Comparison of ENCODE assay signal across 6 cellular contexts in genomic region chr9:137300607-137301085, GRCh38. TPM values are rescaled to one million over a fixed set of nuclear protein-coding genes. Genes with fewer than 3 reads are reported as not detected.
A peak's percentile ranks its signal among the peaks of the same experiment; 100 is the strongest.
DNase-seq lines count a peak whose midpoint lies in the region; ATAC-seq and TF ChIP-seq lines count a peak whose summit lies in the region.

No MANE protein-coding gene starts in this region.

- H3K27ac ChIP-seq in BLaER1 treated with 17β-estradiol and CSF1 and Interleukin-3, amounts not matched to agents 10 nM and 100 nM, result peak overlapping the region in 7 of 11 experiments; percentile 11 to 72 (median 37); a peak in 8 of 22 replicates
- H3K27ac ChIP-seq in Panc1 (ENCODE audit: low read length), result peak overlapping the region; percentile 87; the same call in 1 of the 2 replicates
- H3K27ac ChIP-seq in iPS-20b (ENCODE audit: low read length), result peak overlapping the region; percentile 89
- peak overlapping the region in 1 of 5 donors; percentile 57 for H3K27ac ChIP-seq in adrenal gland

- peak overlapping the region; percentile 54 to 78 (median 66) for H3K4me3 ChIP-seq in BLaER1 treated with 17β-estradiol and CSF1 and Interleukin-3, amounts not matched to agents 10 nM and 100 nM
- H3K4me3 ChIP-seq in Panc1 (ENCODE audit: low read depth in 2 of 2, low read length in 2 of 2), result peak overlapping the region; percentile 54 to 74
- H3K4me3 ChIP-seq in iPS-20b (ENCODE audit: low read length), result peak overlapping the region; percentile 100
- H3K4me3 ChIP-seq in adrenal gland, result peak overlapping the region in 1 of 4 donors; percentile 49

- H3K4me1 ChIP-seq in BLaER1 treated with 17β-estradiol and CSF1 and Interleukin-3, amounts not matched to agents 10 nM and 100 nM, result peaks cover 45 to 85% (median 71%) of the 10 kb centered on the region in 10 experiments
- H3K4me1 ChIP-seq in Panc1 (ENCODE audit: control insufficient read depth, insufficient read depth, low read length) (peaks cover 58% of the 10 kb centered on the region), iPS-20b (ENCODE audit: insufficient read depth, low read length) (peaks cover 34% of the 10 kb centered on the region), adrenal gland (replicated peaks in 1 of 2) (peaks cover 7 to 29% of the 10 kb centered on the region in 2 donors)

- no peak for ATAC-seq in Panc1
- no peak for ATAC-seq in HG03521 (IDR thresholded peaks at IDR 0.05; ENCODE audit: unreplicated experiment)

- POLR2A ChIA-PET in Panc1 (lab: Charles Lee), result no interaction called here

- peaks cover 0 to 52% (median 42%) of the 10 kb centered on the region in 11 experiments; a peak in 19 of 22 replicates for H4K20me1 ChIP-seq in BLaER1 treated with 17β-estradiol and CSF1 and Interleukin-3, amounts not matched to agents 10 nM and 100 nM

- H3K9me3 ChIP-seq in BLaER1 treated with 17β-estradiol and CSF1 and Interleukin-3, amounts not matched to agents 10 nM and 100 nM (replicated peaks in 1 of 11), result no peaks in the 10 kb centered on the region
- no peaks in the 10 kb centered on the region for H3K9me3 ChIP-seq in Panc1 (ENCODE audit: control insufficient read depth, insufficient read depth, low read depth, low read length)
- H3K9me3 ChIP-seq in iPS-20b (ENCODE audit: insufficient read depth, low read depth, low read length), result no peaks in the 10 kb centered on the region
- no peaks in the 10 kb centered on the region for H3K9me3 ChIP-seq in adrenal gland (replicated peaks in 1 of 3)

- CTCF ChIA-PET in Panc1 (lab: Charles Lee), result interaction anchor here (2.0 kb wide), 1 partner anchor 14 kb away, joined by 7 read pairs; no protein-coding TSS in a partner anchor

- intact Hi-C loops in Panc1 (cut with micrococcal nuclease; ENCODE audit: unreplicated experiment), result no loop called here
- intact Hi-C loops in adrenal gland (cut with DNase I), result no loop called here

- TF ChIP-seq CTCF in Panc1 (IDR thresholded peaks at IDR 0.05) (no peak), adrenal gland (IDR thresholded peaks at IDR 0.05) (no peak)

- DNase-seq in Panc1 (ENCODE audit: low read depth, low spot score), result no peak
- DNase-seq in adrenal gland, result no peak
- DNase-seq in NCI-H2081 treated with DMSO at 0.1 percent for 48 hours (lab: John Stamatoyannopoulos, UW), result no peak

- H3K9ac ChIP-seq in BLaER1 treated with 17β-estradiol and CSF1 and Interleukin-3, amounts not matched to agents 10 nM and 100 nM, result peak overlapping the region; percentile 62 to 81 (median 74); a peak in 21 of 22 replicates
- H3K9ac ChIP-seq in iPS-20b (ENCODE audit: low read depth, low read length), result peak overlapping the region; percentile 95

- 2 to 4% (median 3%) methylated on average over 15 to 23 of the region's 23 CpGs for WGBS in adrenal gland, 4 donors

- TF ChIP-seq POLR2A in adrenal gland (IDR thresholded peaks at IDR 0.05), result no peak

- H3K27me3 ChIP-seq in BLaER1 treated with 17β-estradiol and CSF1 and Interleukin-3, amounts not matched to agents 10 nM and 100 nM, result peaks cover 57 to 64% (median 60%) of the 10 kb centered on the region in 11 experiments
- H3K27me3 ChIP-seq in Panc1 (ENCODE audit: control insufficient read depth, insufficient read depth, low read length) (no peaks in the 10 kb centered on the region), iPS-20b (ENCODE audit: insufficient read depth, low read length) (peaks cover 62% of the 10 kb centered on the region), adrenal gland (peaks cover 26% of the 10 kb centered on the region)

- peak overlapping the region; percentile 96 to 100 (median 98) for H3K4me2 ChIP-seq in BLaER1 treated with 17β-estradiol and CSF1 and Interleukin-3, amounts not matched to agents 10 nM and 100 nM

- in situ Hi-C loops in Panc1 (cut with HindIII; ENCODE audit: low pct_unique_long_range_greater_than_20kb, low sequenced_read_pairs), result no loop called here

- no TSS peak for BruUV-seq in Panc1 (replicated peaks; lab: Mats Ljungman, UMichigan)

- H3K36me3 ChIP-seq in BLaER1 treated with 17β-estradiol and CSF1 and Interleukin-3, amounts not matched to agents 10 nM and 100 nM, result no peaks in the 10 kb centered on the region; a peak in 1 of 22 replicates
- H3K36me3 ChIP-seq in Panc1 (ENCODE audit: control insufficient read depth, insufficient read depth, low read length) (no peaks in the 10 kb centered on the region), iPS-20b (ENCODE audit: insufficient read depth, low read depth, low read length) (no peaks in the 10 kb centered on the region), adrenal gland (replicated peaks in 1 of 2) (no peaks in the 10 kb centered on the region)

RNA-seq across cellular contexts. Expression of gene NRARP, which starts 1.4 kb away (rescaled TPM):
- total RNA-seq in Panc1 (2021; ENCODE audit: unreplicated experiment), result 16.9 TPM
- polyA plus RNA-seq in Panc1 (2012; ENCODE audit: insufficient read length), result 20.6 TPM
- total RNA-seq in adrenal gland, result 10 to 100 TPM in 1 of 8 donors, 1 to 10 TPM in 7; 1.1 to 11.2 (median 3.8) TPM
- polyA plus RNA-seq in adrenal gland, result 1 to 10 TPM in 2 of 3 donors, under 1 TPM in 1; 0.59 to 1.4 (median 1.1) TPM

RNA-seq across cellular contexts. Expression of gene TOR4A, which starts 23.1 kb away (rescaled TPM):
- total RNA-seq in Panc1 (2021; ENCODE audit: unreplicated experiment) (37.1 TPM), adrenal gland (10 to 100 TPM in 5 of 8 donors, 1 to 10 TPM in 3; 6.8 to 21.5 (median 13.8) TPM)
- 33.1 TPM for polyA plus RNA-seq in Panc1 (2012; ENCODE audit: insufficient read length)
- polyA plus RNA-seq in adrenal gland, result 1 to 10 TPM in 2 of 3 donors, under 1 TPM in 1; 0.49 to 1.4 (median 1.3) TPM

RNA-seq across cellular contexts. Expression of gene NELFB, which starts 45.5 kb away (rescaled TPM):
- total RNA-seq in Panc1 (2021; ENCODE audit: unreplicated experiment) (62.4 TPM), adrenal gland (10 to 100 TPM; 28.0 to 56.3 (median 41.1) TPM)
- polyA plus RNA-seq in Panc1 (2012; ENCODE audit: insufficient read length), result 94.0 TPM
- 10 to 100 TPM; 10.9 to 48.3 (median 19.6) TPM for polyA plus RNA-seq in adrenal gland

RNA-seq across cellular contexts. Expression of gene STPG3, which starts 49.6 kb away (rescaled TPM):
- 0.26 TPM for total RNA-seq in Panc1 (2021; ENCODE audit: unreplicated experiment)
- polyA plus RNA-seq in Panc1 (2012; ENCODE audit: insufficient read length), result 0.28 TPM
- total RNA-seq in adrenal gland, result 1 to 10 TPM in 1 of 8 donors, under 1 TPM in 1, not detected in 6; 0.25 to 3.1 TPM
- under 1 TPM in 1 of 3 donors, not detected in 2; 0.32 TPM for polyA plus RNA-seq in adrenal gland

RNA-seq across cellular contexts. Expression of gene TUBB4B, which starts 59.6 kb away (rescaled TPM):
- total RNA-seq in Panc1 (2021; ENCODE audit: unreplicated experiment) (265 TPM), adrenal gland (100 to 1,000 TPM in 6 of 8 donors, 10 to 100 TPM in 2; 69.9 to 362 (median 129) TPM)
- 313 TPM for polyA plus RNA-seq in Panc1 (2012; ENCODE audit: insufficient read length)
- 100 to 1,000 TPM; 105 to 211 (median 200) TPM for polyA plus RNA-seq in adrenal gland
